ENCODE assay signal across 16 cellular contexts in the genomic region with DNA sequence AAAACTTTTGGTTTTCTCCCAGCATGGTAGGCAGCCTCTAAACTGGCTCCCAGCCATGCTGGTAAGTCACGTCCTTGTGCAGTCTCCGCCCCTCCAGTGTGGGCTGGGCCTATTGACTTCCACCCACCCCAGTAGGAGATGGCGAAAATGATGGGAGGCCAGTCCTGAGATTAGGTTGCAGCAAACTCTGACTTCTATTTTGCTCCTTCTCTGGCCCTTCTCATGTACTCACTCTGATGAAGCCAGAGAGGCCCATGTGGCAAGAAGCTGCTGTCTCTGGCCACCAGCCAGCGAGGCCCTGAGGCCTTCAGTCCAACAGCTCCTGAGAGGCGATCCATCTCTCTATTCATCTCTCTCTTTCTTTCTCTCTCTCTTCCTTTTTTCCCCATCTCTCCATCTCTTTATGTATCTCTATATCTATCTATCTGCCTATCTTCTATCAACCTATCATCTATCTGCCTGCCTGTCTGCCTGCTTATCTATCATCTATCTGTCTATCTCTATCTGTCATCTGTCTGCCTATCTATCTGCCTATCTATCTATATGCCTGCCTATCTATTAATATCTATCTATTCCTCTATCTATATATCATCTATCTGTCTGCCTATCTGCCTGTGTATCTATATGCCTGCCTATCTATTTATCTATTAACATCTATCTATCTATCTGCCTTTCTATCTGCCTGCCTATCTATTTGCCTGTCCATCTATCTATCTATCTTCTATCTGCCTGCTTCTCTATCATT. TPM values are rescaled to one million over a fixed set of nuclear protein-coding genes. Genes with fewer than 3 reads are reported as not detected.
DNase-seq lines count a peak whose midpoint lies in the region; ATAC-seq and TF ChIP-seq lines count a peak whose summit lies in the region.
"Had no signal": no experiment of that assay in that cellular context is flagged by ENCODE, and none has a peak within 500 bp of the region (broad histone marks: within the 10 kb centered on the region; RNA-seq: fewer than 3 reads in every experiment).

No MANE protein-coding gene starts in this region.

- no peak overlapping the region for H3K27ac ChIP-seq in breast epithelium
- H3K27ac ChIP-seq in esophagus (ENCODE audit: low read depth in 2 of 2, low read length in 1 of 2), result peak overlapping the region; percentile 61 to 77
- H3K27ac ChIP-seq: A549, cardiac muscle cell, SK-N-MC had no signal

- H3K4me1 ChIP-seq in breast epithelium (no peaks in the 10 kb centered on the region), esophagus (ENCODE audit: control insufficient read depth in 2 of 2, insufficient read depth in 2 of 2, low read length in 1 of 2) (peaks cover 2 to 6% of the 10 kb centered on the region in 2 donors), mucosa of descending colon (ENCODE audit: low read depth) (no peaks in the 10 kb centered on the region), HAP-1 (peaks cover 4% of the 10 kb centered on the region)
- H3K4me1 ChIP-seq: A549 had no signal

- 45 to 52% methylated on average over 5 of the region's 5 CpGs for WGBS in esophagus, 2 donors

- H3K27me3 ChIP-seq in breast epithelium (no peaks in the 10 kb centered on the region), esophagus (ENCODE audit: control insufficient read depth in 1 of 2, insufficient read depth in 2 of 2, low read length in 2 of 2) (no peaks in the 10 kb centered on the region), HAP-1 (ENCODE audit: low read depth) (no peaks in the 10 kb centered on the region)
- H3K27me3 ChIP-seq: cardiac muscle cell had no signal

- intact Hi-C loops in MCF 10A (cut with micrococcal nuclease) (no loop called here), breast epithelium (cut with DNase I; ENCODE audit: low total_unique reads) (loop anchor here (1.0 kb wide), 1 partner anchor 37 kb away; no protein-coding TSS in a partner anchor), mucosa of descending colon (cut with DNase I, micrococcal nuclease) (no loop called here)

- peaks cover 0 to 5% of the 10 kb centered on the region in 2 donors for H3K9me3 ChIP-seq in breast epithelium
- H3K9me3 ChIP-seq in esophagus (ENCODE audit: control insufficient read depth in 2 of 2, insufficient read depth in 1 of 2, low read depth in 1 of 2, low read length in 1 of 2), result peaks cover 0 to 3% of the 10 kb centered on the region in 2 donors
- H3K9me3 ChIP-seq in mucosa of descending colon, result no peaks in the 10 kb centered on the region
- H3K9me3 ChIP-seq in HAP-1, result no peaks in the 10 kb centered on the region
- H3K9me3 ChIP-seq: A549 had no signal

- POLR2A ChIA-PET in MCF 10A (lab: Yijun Ruan, JAX), result no interaction called here

- CTCF ChIA-PET in MCF 10A (lab: Yijun Ruan, JAX), result interaction anchor here (0.5 kb wide), 1 partner anchor 364 kb away, joined by 3 read pairs; no protein-coding TSS in a partner anchor

- H3K4me1 Mint-ChIP-seq in MCF 10A (ENCODE audit: insufficient read depth, unreplicated experiment), result no peaks in the 10 kb centered on the region
- H3K4me1 Mint-ChIP-seq in osteocyte (ENCODE audit: unreplicated experiment), result peaks cover 14% of the 10 kb centered on the region
- H3K4me1 Mint-ChIP-seq: stimulated activated naive CD8-positive, alpha-beta T cell treated with anti-CD3 and anti-CD28 coated beads, Interleukin-15, amount 100 ng/mL, for 72 hours had no signal

- ATAC-seq in mucosa of descending colon, result peak; percentile 11
- ATAC-seq: A549; esophagus mucosa; stimulated activated naive CD8-positive, alpha-beta T cell treated with anti-CD3 and anti-CD28 coated beads, Interleukin-15, amount 100 ng/mL, for 72 hours had no signal

- H3K9me3 Mint-ChIP-seq in MCF 10A (ENCODE audit: unreplicated experiment) (no peaks in the 10 kb centered on the region), osteocyte (ENCODE audit: unreplicated experiment) (peaks cover 4% of the 10 kb centered on the region)
- H3K9me3 Mint-ChIP-seq: stimulated activated naive CD8-positive, alpha-beta T cell treated with anti-CD3 and anti-CD28 coated beads, Interleukin-15, amount 100 ng/mL, for 72 hours had no signal

- in situ Hi-C loops in HAP-1 (cut with MboI; ENCODE audit: low sequenced_read_pairs), result no loop called here

- H3K36me3 ChIP-seq in breast epithelium, result no peaks in the 10 kb centered on the region
- H3K36me3 ChIP-seq in esophagus (ENCODE audit: control insufficient read depth in 2 of 2, insufficient read depth in 2 of 2, low read length in 1 of 2), result no peaks in the 10 kb centered on the region
- no peaks in the 10 kb centered on the region for H3K36me3 ChIP-seq in mucosa of descending colon (ENCODE audit: low read depth)
- no peaks in the 10 kb centered on the region for H3K36me3 ChIP-seq in HAP-1 (replicated peaks)
- H3K36me3 ChIP-seq: cardiac muscle cell had no signal

- H3K4me3 ChIP-seq in breast epithelium (no peak overlapping the region), esophagus (ENCODE audit: low read depth in 1 of 2, low read length in 2 of 2) (no peak overlapping the region), mucosa of descending colon (no peak overlapping the region), HAP-1 (no peak overlapping the region)
- H3K4me3 ChIP-seq: A549, cardiac muscle cell, SK-N-MC had no signal

- TF ChIP-seq CTCF in MCF 10A (IDR thresholded peaks at IDR 0.05; ENCODE audit: unreplicated experiment), result no peak
- TF ChIP-seq CTCF in breast epithelium (IDR thresholded peaks at IDR 0.05), result no peak
- TF ChIP-seq CTCF in mucosa of descending colon (IDR thresholded peaks at IDR 0.05), result no peak
- TF ChIP-seq CTCF in osteocyte (IDR thresholded peaks at IDR 0.05), result no peak

- H3K27me3 Mint-ChIP-seq in MCF 10A (ENCODE audit: insufficient read depth, unreplicated experiment), result peaks cover 8% of the 10 kb centered on the region
- H3K27me3 Mint-ChIP-seq in osteocyte (ENCODE audit: unreplicated experiment), result peaks cover under 1% of the 10 kb centered on the region
- H3K27me3 Mint-ChIP-seq: stimulated activated naive CD8-positive, alpha-beta T cell treated with anti-CD3 and anti-CD28 coated beads, Interleukin-15, amount 100 ng/mL, for 72 hours had no signal

- no peak overlapping the region for H3K27ac Mint-ChIP-seq in MCF 10A (ENCODE audit: low read depth, unreplicated experiment)
- H3K27ac Mint-ChIP-seq in osteocyte (ENCODE audit: unreplicated experiment), result no peak overlapping the region
- H3K27ac Mint-ChIP-seq: stimulated activated naive CD8-positive, alpha-beta T cell treated with anti-CD3 and anti-CD28 coated beads, Interleukin-15, amount 100 ng/mL, for 72 hours had no signal

- TF ChIP-seq POLR2A in breast epithelium (IDR thresholded peaks at IDR 0.05), result no peak

- DNase-seq in MCF 10A (ENCODE audit: unreplicated experiment), result peak; percentile 38
- DNase-seq in breast epithelium (ENCODE audit: low spot score in 2 of 2), result no peak
- DNase-seq in mucosa of descending colon, result peak in 2 of 3 donors; percentile 41 to 43
- no peak for DNase-seq in osteocyte (ENCODE audit: extremely low spot score, unreplicated experiment)
- DNase-seq in HAP-1 (ENCODE audit: low spot score in 2 of 2), result no peak
- no peak for DNase-seq in NCI-H1092 treated with DMSO at 0.1 percent for 48 hours (lab: John Stamatoyannopoulos, UW)
- DNase-seq in NCI-H1105 treated with DMSO at 0.1 percent for 48 hours (lab: John Stamatoyannopoulos, UW), result no peak
- DNase-seq: MM.1S; NCI-H526 treated with DMSO at 0.1 percent for 48 hours; stimulated activated CD4-positive, alpha-beta T cell treated with anti-CD3 and anti-CD28 coated beads, Interleukin-4, amount 100 ng/mL, for 1 hour; stimulated activated naive CD8-positive, alpha-beta T cell treated with anti-CD3 and anti-CD28 coated beads, Interleukin-15, amount 100 ng/mL, for 72 hours had no signal

- H3K4me3 Mint-ChIP-seq in MCF 10A (ENCODE audit: unreplicated experiment) (no peak overlapping the region), osteocyte (ENCODE audit: unreplicated experiment) (no peak overlapping the region)
- H3K4me3 Mint-ChIP-seq: stimulated activated naive CD8-positive, alpha-beta T cell treated with anti-CD3 and anti-CD28 coated beads, Interleukin-15, amount 100 ng/mL, for 72 hours had no signal

- no TSS peak for BruUV-seq in MCF 10A (replicated peaks; lab: Mats Ljungman, UMichigan)

- H3K36me3 Mint-ChIP-seq in MCF 10A (ENCODE audit: insufficient read depth, unreplicated experiment) (no peaks in the 10 kb centered on the region), osteocyte (ENCODE audit: unreplicated experiment) (no peaks in the 10 kb centered on the region)

RNA-seq across cellular contexts. Expression of gene STX16, which starts 52.6 kb away (rescaled TPM):
- 93.3 and 108 TPM in 2 replicates for total RNA-seq in MCF 10A (2022)
- total RNA-seq in breast epithelium, result 10 to 100 TPM; 54.4 to 76.5 (median 74.4) TPM
- polyA plus RNA-seq in esophagus, result 10 to 100 TPM; 27.3 to 51.0 TPM
- total RNA-seq in mucosa of descending colon, result 10 to 100 TPM; 42.2 to 70.4 (median 43.1) TPM
- total RNA-seq in osteocyte, result 66.9 and 67.0 TPM in 2 replicates

Comparison
In these comparisons a context has a peak if more than half of its experiments do, and no peak if none do; other contexts are left out.
1. DNase-seq: peak in MCF 10A (single experiment) and mucosa of descending colon (2 of 3); none in breast epithelium (0 of 2), osteocyte (single experiment), HAP-1 (0 of 2), NCI-H1092 treated with DMSO at 0.1 percent for 48 hours (single experiment) and NCI-H1105 treated with DMSO at 0.1 percent for 48 hours (single experiment).
2. H3K27ac ChIP-seq: peak in esophagus (2 of 2); none in breast epithelium (0 of 2).